Comparison of ENCODE assay signal across 12 cellular contexts in genomic region chr21:34642211-34643075, GRCh38. TPM values are rescaled to one million over a fixed set of nuclear protein-coding genes. Genes with fewer than 3 reads are reported as not detected.
A peak's percentile ranks its signal among the peaks of the same experiment; 100 is the strongest.
DNase-seq lines count a peak whose midpoint lies in the region; ATAC-seq and TF ChIP-seq lines count a peak whose summit lies in the region.
"Had no signal": no experiment of that assay in that cellular context is flagged by ENCODE, and none has a peak within 500 bp of the region (broad histone marks: within the 10 kb centered on the region; RNA-seq: fewer than 3 reads in every experiment).

No MANE protein-coding gene starts in this region.

- H3K4me3 Mint-ChIP-seq in WTC11 (no peak overlapping the region), endodermal cell (no peak overlapping the region)
- H3K4me3 Mint-ChIP-seq: mesothelial cell of epicardium had no signal

- peaks cover 6% of the 10 kb centered on the region for H3K27me3 Mint-ChIP-seq in WTC11 (ENCODE audit: low read depth)
- H3K27me3 Mint-ChIP-seq in endodermal cell (ENCODE audit: insufficient read depth): peaks cover 3% of the 10 kb centered on the region

- 87 to 88% methylated on average over 2 to 7 of the region's 7 CpGs for WGBS in endodermal cell (ENCODE audit: insufficient coverage in 1 of 2, insufficient read length in 1 of 2), 2 experiments
- 46% methylated on average over 7 of the region's 7 CpGs for WGBS in SK-N-SH (ENCODE audit: low lambda C conversion rate)

- peak; percentile 50 for ATAC-seq in GM21423 (IDR thresholded peaks at IDR 0.05; ENCODE audit: unreplicated experiment)
- ATAC-seq in HG03432 (IDR thresholded peaks at IDR 0.05; ENCODE audit: unreplicated experiment): peak; percentile 63
- no peak for ATAC-seq in WTC11

- H3K4me1 Mint-ChIP-seq in WTC11: peaks cover 5% of the 10 kb centered on the region
- no peaks in the 10 kb centered on the region for H3K4me1 Mint-ChIP-seq in endodermal cell

- no peak for TF ChIP-seq RAD21 in SK-N-SH (IDR thresholded peaks at IDR 0.05; ENCODE audit: low read length)

- peaks cover 7% of the 10 kb centered on the region for H3K9me3 Mint-ChIP-seq in WTC11
- H3K9me3 Mint-ChIP-seq in endodermal cell: no peaks in the 10 kb centered on the region

- TF ChIP-seq CTCF in GM12864 (IDR thresholded peaks at IDR 0.05; ENCODE audit: low read depth, low read length, missing control alignments) (no peak), coronary artery (IDR thresholded peaks at IDR 0.05) (no peak), WTC11 (IDR thresholded peaks at IDR 0.05) (no peak), endodermal cell (conservative IDR thresholded peaks at IDR 0.05) (no peak), SK-N-SH (IDR thresholded peaks at IDR 0.05) (no peak)

- H3K27ac Mint-ChIP-seq in WTC11 (no peak overlapping the region), endodermal cell (no peak overlapping the region)
- H3K27ac Mint-ChIP-seq: mesothelial cell of epicardium had no signal

- no peaks in the 10 kb centered on the region for H3K9me2 ChIP-seq in SK-N-SH

- H3K4me2 ChIP-seq in SK-N-SH: no peak overlapping the region

- no peak for TF ChIP-seq EP300 in SK-N-SH (IDR thresholded peaks at IDR 0.05; ENCODE audit: borderline replicate concordance in 1 of 2, low read depth in 1 of 2, low read length in 1 of 2)

- CTCF ChIA-PET in WTC11 (lab: Charles Lee): interaction anchor here (0.8 kb wide), 1 partner anchor 29 kb away, joined by 4 read pairs; no protein-coding TSS in a partner anchor
- CTCF ChIA-PET in SK-N-SH (lab: Yijun Ruan, JAX): interaction anchor here (1.2 to 1.9 kb wide), 3 partner anchors 12 to 718 kb away, joined by 3 to 5 read pairs (median 4); no protein-coding TSS in a partner anchor

- no peak overlapping the region for H3K4me3 ChIP-seq in GM12864 (ENCODE audit: low read depth, low read length)
- no peak overlapping the region for H3K4me3 ChIP-seq in coronary artery
- no peak overlapping the region for H3K4me3 ChIP-seq in endodermal cell (ENCODE audit: low read length)
- no peak overlapping the region for H3K4me3 ChIP-seq in SK-N-SH (ENCODE audit: low read depth in 2 of 2, low read length in 1 of 2)

- no peaks in the 10 kb centered on the region for H3K27me3 ChIP-seq in endodermal cell (ENCODE audit: control insufficient read depth, insufficient read depth, low read length, poor library complexity, severe bottlenecking)
- no peaks in the 10 kb centered on the region for H3K27me3 ChIP-seq in SK-N-SH (ENCODE audit: insufficient read depth)

- H3K27ac ChIP-seq in coronary artery (no peak overlapping the region), endodermal cell (ENCODE audit: low read depth, low read length) (no peak overlapping the region), SK-N-SH (ENCODE audit: low read depth in 2 of 2, low read length in 1 of 2) (no peak overlapping the region)

- H3K4me1 ChIP-seq in endodermal cell (ENCODE audit: control insufficient read depth, insufficient read depth, low read length): no peaks in the 10 kb centered on the region
- no peaks in the 10 kb centered on the region for H3K4me1 ChIP-seq in SK-N-SH (ENCODE audit: control insufficient read depth in 1 of 2, insufficient read depth in 2 of 2, low read depth in 1 of 2, low read length in 1 of 2)

- DNase-seq in GM12864 (ENCODE audit: low read depth): peak; percentile 79
- peak; percentile 52 for DNase-seq in coronary artery (ENCODE audit: low spot score)
- DNase-seq in WTC11 (ENCODE audit: low spot score): no peak
- DNase-seq in endodermal cell: no peak
- no peak for DNase-seq in COR-L47 (lab: John Stamatoyannopoulos, UW)
- no peak for DNase-seq in SK-N-SH
- DNase-seq: activated CD4-positive, alpha-beta T cell treated with anti-CD3 and anti-CD28 coated beads for 4 hours; effector CD4-positive, alpha-beta T cell; NCI-H2029 had no signal

- H3K9me3 ChIP-seq in endodermal cell (ENCODE audit: control insufficient read depth, low read length) (no peaks in the 10 kb centered on the region), SK-N-SH (no peaks in the 10 kb centered on the region)

- H2AFZ ChIP-seq in SK-N-SH (ENCODE audit: low read depth): no peak overlapping the region

- H3K36me3 ChIP-seq in endodermal cell (ENCODE audit: control insufficient read depth, insufficient read depth, low read length) (no peaks in the 10 kb centered on the region), SK-N-SH (replicated peaks in 1 of 2; ENCODE audit: control insufficient read depth in 1 of 2, insufficient read depth in 2 of 2, low read length in 1 of 2) (no peaks in the 10 kb centered on the region)

- H4K20me1 ChIP-seq in SK-N-SH (ENCODE audit: insufficient read depth): no peaks in the 10 kb centered on the region

- H3K36me3 Mint-ChIP-seq in WTC11 (no peaks in the 10 kb centered on the region), endodermal cell (ENCODE audit: low read depth) (no peaks in the 10 kb centered on the region)
- H3K36me3 Mint-ChIP-seq: mesothelial cell of epicardium had no signal

- POLR2A ChIA-PET in WTC11 (lab: Charles Lee): no interaction called here
- POLR2A ChIA-PET in SK-N-SH (lab: Yijun Ruan, JAX): no interaction called here

- no peaks in the 10 kb centered on the region for H3K79me2 ChIP-seq in SK-N-SH (ENCODE audit: insufficient read depth)

- H3F3A ChIP-seq in SK-N-SH (replicated peaks; ENCODE audit: insufficient read depth): peaks cover 17% of the 10 kb centered on the region

- H3K9ac ChIP-seq in endodermal cell (ENCODE audit: extremely low read depth, low read length, poor library complexity, severe bottlenecking) (no peak overlapping the region), SK-N-SH (no peak overlapping the region)

TF ChIP-seq in WTC11, 78 proteins besides CTCF, POLR2A, EP300 and RAD21 (continues in another document):
- TF ChIP-seq ZNF396 (CRISPR knock-in tag; IDR thresholded peaks at IDR 0.05; ENCODE audit: borderline replicate concordance) (no peak), PREB (CRISPR knock-in tag; IDR thresholded peaks at IDR 0.05; ENCODE audit: borderline replicate concordance) (no peak), IRF1 (CRISPR knock-in tag; IDR thresholded peaks at IDR 0.05) (no peak), SMAD3 (CRISPR knock-in tag; IDR thresholded peaks at IDR 0.05; ENCODE audit: borderline replicate concordance) (no peak)

TF ChIP-seq in SK-N-SH, 30 proteins besides CTCF, POLR2A, EP300 and RAD21:
- TF ChIP-seq RFX5 (IDR thresholded peaks at IDR 0.05; ENCODE audit: low read length): no peak
- TF ChIP-seq NFIC (IDR thresholded peaks at IDR 0.05; ENCODE audit: borderline replicate concordance): no peak
- no peak for TF ChIP-seq TEAD4 (IDR thresholded peaks at IDR 0.05; ENCODE audit: borderline replicate concordance, insufficient read depth)
- TF ChIP-seq SIN3A (IDR thresholded peaks at IDR 0.05; ENCODE audit: borderline replicate concordance, low read depth, low read length): no peak
- TF ChIP-seq GATA2 (CRISPR knock-in tag; IDR thresholded peaks at IDR 0.05): no peak
- no peak for TF ChIP-seq EZH2phosphoT487 (IDR thresholded peaks at IDR 0.05; ENCODE audit: borderline replicate concordance, low read depth)
- TF ChIP-seq REST (IDR thresholded peaks at IDR 0.05; ENCODE audit: low read depth, low read length): no peak
- no peak for TF ChIP-seq SMC3 (IDR thresholded peaks at IDR 0.05; ENCODE audit: low read depth, low read length)
- TF ChIP-seq POLR2AphosphoS5 (IDR thresholded peaks at IDR 0.05; ENCODE audit: low read depth, low read length): no peak

RNA-seq across cellular contexts. Expression of gene CLIC6, which starts 26.4 kb away (rescaled TPM):
- 1.8 to 3.8 TPM (median 3.7 TPM) in 3 replicates for total RNA-seq in WTC11 (2021)
- 1 to 10 TPM; 1.7 to 2.4 TPM for total RNA-seq in endodermal cell
- 1.1 TPM for polyA plus RNA-seq in endodermal cell (2013, experiment 1 of 2)
- 1.2 TPM for polyA plus RNA-seq in endodermal cell (2013, experiment 2 of 2)
- 0.03 and 0.08 TPM in 2 replicates for polyA plus RNA-seq in SK-N-SH (2012; rRNA removed)
- polyA plus RNA-seq in SK-N-SH (2012; cell fraction: cytosol; rRNA removed): 0.09 and 0.10 TPM in 2 replicates
- 0.02 and 0.06 TPM in 2 replicates for polyA plus RNA-seq in SK-N-SH (2012; cell fraction: nucleus; rRNA removed)

RNA-seq across cellular contexts. Expression of gene RCAN1, which starts 27.5 kb away (rescaled TPM):
- total RNA-seq in WTC11 (2021) (5.4 to 5.9 TPM (median 5.6 TPM) in 3 replicates), endodermal cell (1 to 10 TPM; 6.1 to 6.7 TPM)
- polyA plus RNA-seq in endodermal cell (2013, experiment 1 of 2): 10.5 TPM
- 10.7 TPM for polyA plus RNA-seq in endodermal cell (2013, experiment 2 of 2)
- polyA plus RNA-seq in SK-N-SH (2012; rRNA removed): 16.7 and 22.0 TPM in 2 replicates
- 20.4 and 26.4 TPM in 2 replicates for polyA plus RNA-seq in SK-N-SH (2012; cell fraction: cytosol; rRNA removed)
- 22.9 and 37.4 TPM in 2 replicates for polyA plus RNA-seq in SK-N-SH (2012; cell fraction: nucleus; rRNA removed)

Comparison
In these comparisons a context has a peak if more than half of its experiments do, and no peak if none do; other contexts are left out.
1. DNase-seq: peak in GM12864 (single experiment) and coronary artery (single experiment); none in WTC11 (single experiment), endodermal cell (single experiment), COR-L47 (single experiment) and SK-N-SH (single experiment).